Comparison of ENCODE assay signal across 10 cellular contexts in the genomic region with DNA sequence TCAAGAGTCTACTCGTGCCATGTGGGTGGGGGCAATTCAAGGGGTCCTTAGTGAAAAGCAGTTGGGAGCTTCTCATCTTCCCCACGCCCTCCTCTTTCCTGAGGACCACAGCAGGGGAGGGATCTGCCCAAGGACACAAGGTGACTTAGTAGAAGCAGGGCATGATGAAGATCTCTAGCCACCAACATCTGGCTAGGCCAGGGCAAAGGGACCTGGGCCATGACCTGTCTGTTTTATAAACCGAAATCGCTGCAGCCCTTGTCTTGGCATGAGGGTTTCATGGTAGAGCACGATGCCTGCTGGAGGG. TPM values are rescaled to one million over a fixed set of nuclear protein-coding genes. Genes with fewer than 3 reads are reported as not detected.
DNase-seq lines count a peak whose midpoint lies in the region; ATAC-seq and TF ChIP-seq lines count a peak whose summit lies in the region.
"Had no signal": no experiment of that assay in that cellular context is flagged by ENCODE, and none has a peak within 500 bp of the region (broad histone marks: within the 10 kb centered on the region; RNA-seq: fewer than 3 reads in every experiment).

No MANE protein-coding gene starts in this region.

- intact Hi-C loops in PC-9 (cut with micrococcal nuclease; ENCODE audit: unreplicated experiment) (loop anchor here (1.0 kb wide), 1 partner anchor 51 kb away; a partner anchor contains a TSS), sigmoid colon (cut with DNase I) (no loop called here)

- CTCF ChIA-PET in PC-9 (lab: Charles Lee), result interaction anchor here (1.0 kb wide), 1 partner anchor 168 kb away, joined by 3 read pairs; no protein-coding TSS in a partner anchor

- ATAC-seq in GM18520 (IDR thresholded peaks at IDR 0.05; ENCODE audit: unreplicated experiment), result no peak

- H4K20me1 ChIP-seq in BLaER1 (peaks cover 60% of the 10 kb centered on the region; the same call in 1 of the 2 replicates), PC-9 (ENCODE audit: insufficient read depth) (peaks cover 8% of the 10 kb centered on the region)

- peak overlapping the region; percentile 76 for H3K4me2 ChIP-seq in BLaER1
- peak overlapping the region; percentile 99 for H3K4me2 ChIP-seq in PC-9

- H3K4me1 ChIP-seq in BLaER1, result peaks cover 47% of the 10 kb centered on the region
- H3K4me1 ChIP-seq in PC-9 (replicated peaks; ENCODE audit: insufficient read depth), result peaks cover 58% of the 10 kb centered on the region
- no peaks in the 10 kb centered on the region for H3K4me1 ChIP-seq in endocrine pancreas (ENCODE audit: control insufficient read depth, insufficient read depth, low read length)
- peaks cover 0 to 20% (median 13%) of the 10 kb centered on the region in 4 donors for H3K4me1 ChIP-seq in sigmoid colon

- WGBS in sigmoid colon, 2 donors, result 79 to 85% methylated on average over 5 of the region's 5 CpGs

- POLR2A ChIA-PET in PC-9 (lab: Charles Lee; ENCODE audit: unreplicated experiment), result interaction anchor here (0.5 to 2.0 kb wide), 8 partner anchors 10 to 176 kb away, joined by 3 to 18 read pairs (median 8); a partner anchor contains a TSS

- no peaks in the 10 kb centered on the region for H3K9me2 ChIP-seq in PC-9 (ENCODE audit: insufficient read depth)

- no peak for TF ChIP-seq POLR2A in sigmoid colon (IDR thresholded peaks at IDR 0.05)

- peaks cover 94% of the 10 kb centered on the region for H3F3A ChIP-seq in PC-9 (ENCODE audit: insufficient read depth, low read depth)

- peaks cover 72% of the 10 kb centered on the region for H3K27me3 ChIP-seq in BLaER1
- no peaks in the 10 kb centered on the region for H3K27me3 ChIP-seq in PC-9 (ENCODE audit: insufficient read depth, low read depth)
- no peaks in the 10 kb centered on the region for H3K27me3 ChIP-seq in endocrine pancreas (ENCODE audit: control insufficient read depth, insufficient read depth, low read length)
- no peaks in the 10 kb centered on the region for H3K27me3 ChIP-seq in sigmoid colon

- no peak overlapping the region for H3K9ac ChIP-seq in BLaER1
- peak overlapping the region; percentile 41 for H3K9ac ChIP-seq in endocrine pancreas (ENCODE audit: control insufficient read depth, insufficient read depth, low read length)

- peaks cover 83% of the 10 kb centered on the region for H3K79me2 ChIP-seq in PC-9 (ENCODE audit: low read depth)

- no TSS peak for BruUV-seq in PC-9 (replicated peaks; lab: Mats Ljungman, UMichigan)

- DNase-seq in PC-9 (no peak), sigmoid colon (no peak), EL (no peak), HT-29 (ENCODE audit: low spot score) (no peak), iPS-NIHi7 (ENCODE audit: extremely low spot score) (no peak)
- DNase-seq: NCI-H2227 treated with DMSO at 0.1 percent for 48 hours had no signal

- H3K9me3 ChIP-seq in BLaER1 (peaks cover 8% of the 10 kb centered on the region), PC-9 (ENCODE audit: insufficient read depth, low read depth) (no peaks in the 10 kb centered on the region), endocrine pancreas (ENCODE audit: control insufficient read depth, low read length) (no peaks in the 10 kb centered on the region), sigmoid colon (no peaks in the 10 kb centered on the region)

- TF ChIP-seq CTCF in PC-9 (conservative IDR thresholded peaks at IDR 0.05) (no peak), sigmoid colon (IDR thresholded peaks at IDR 0.05) (no peak)

- H3K36me3 ChIP-seq in BLaER1 (peaks cover 20% of the 10 kb centered on the region; the same call in 1 of the 2 replicates), PC-9 (ENCODE audit: low read depth) (peaks cover 45% of the 10 kb centered on the region), endocrine pancreas (ENCODE audit: control insufficient read depth, insufficient read depth, low read length) (no peaks in the 10 kb centered on the region), sigmoid colon (no peaks in the 10 kb centered on the region)

- no peak overlapping the region for H3K27ac ChIP-seq in BLaER1
- H3K27ac ChIP-seq in PC-9, result peak overlapping the region; percentile 100
- H3K27ac ChIP-seq in sigmoid colon, result peak overlapping the region; percentile 23 to 67 (median 60)

- no peak overlapping the region for H2AFZ ChIP-seq in PC-9

- H3K4me3 ChIP-seq in BLaER1 (no peak overlapping the region), PC-9 (peak overlapping the region; percentile 52; the same call in 1 of the 2 replicates), endocrine pancreas (ENCODE audit: control insufficient read depth, insufficient read depth, low read length) (no peak overlapping the region), sigmoid colon (no peak overlapping the region)

- TF ChIP-seq EP300 in sigmoid colon (IDR thresholded peaks at IDR 0.05), result no peak

RNA-seq across cellular contexts. Expression of a gene that starts 5.1 kb away (rescaled TPM):
- total RNA-seq in PC-9 (2021) (987 and 1,283 TPM in 2 replicates), sigmoid colon (10 to 100 TPM; 15.0 to 32.1 (median 19.8) TPM)
- 10 to 100 TPM in 2 of 3 donors, 1 to 10 TPM in 1; 9.0 to 34.6 (median 17.8) TPM for polyA plus RNA-seq in sigmoid colon
- 269 and 280 TPM in 2 replicates for total RNA-seq in HT-29 (2014; rRNA removed; shearing (Covaris generic))

RNA-seq across cellular contexts. Expression of a gene that starts 5.9 kb away (rescaled TPM):
- total RNA-seq in PC-9 (2021) (68.3 and 69.4 TPM in 2 replicates), sigmoid colon (10 to 100 TPM in 3 of 4 donors, 1 to 10 TPM in 1; 9.2 to 27.4 (median 13.3) TPM)
- polyA plus RNA-seq in sigmoid colon, result 10 to 100 TPM; 13.2 to 28.9 (median 17.8) TPM
- 43.4 and 51.1 TPM in 2 replicates for total RNA-seq in HT-29 (2014; rRNA removed; shearing (Covaris generic))

RNA-seq across cellular contexts. Expression of a gene that starts 25.5 kb away (rescaled TPM):
- total RNA-seq in PC-9 (2021) (60.3 and 69.3 TPM in 2 replicates), sigmoid colon (10 to 100 TPM; 30.7 to 49.0 (median 40.6) TPM)
- 10 to 100 TPM; 49.7 to 64.9 (median 57.1) TPM for polyA plus RNA-seq in sigmoid colon
- total RNA-seq in HT-29 (2014; rRNA removed; shearing (Covaris generic)), result 73.0 and 89.0 TPM in 2 replicates

RNA-seq across cellular contexts. Expression of a gene that starts 43.4 kb away (rescaled TPM):
- not detected in 2 replicates for total RNA-seq in PC-9 (2021)
- under 1 TPM in 1 of 4 donors, not detected in 3; 0.54 TPM for total RNA-seq in sigmoid colon
- polyA plus RNA-seq in sigmoid colon, result not detected
- total RNA-seq in HT-29 (2014; rRNA removed; shearing (Covaris generic)), result not detected in 2 replicates
- total RNA-seq: fibroblast of villous mesenchyme had no signal

RNA-seq across cellular contexts. Expression of a gene that starts 51.1 kb away (rescaled TPM):
- total RNA-seq in PC-9 (2021) (38.3 and 54.9 TPM in 2 replicates), sigmoid colon (10 to 100 TPM; 17.5 to 28.8 (median 20.7) TPM)
- polyA plus RNA-seq in sigmoid colon, result 10 to 100 TPM; 12.9 to 22.6 (median 18.0) TPM
- total RNA-seq in HT-29 (2014; rRNA removed; shearing (Covaris generic)), result 67.2 TPM in 2 replicates
